1 cellular context compared by ENCODE assay signal in genomic region chr16:28538733-28539596, GRCh38.
TF ChIP-seq lines count a peak whose summit lies in the region.

NUPR1 (minus strand) TSS chr16:28538974; CDS start chr16:28538907, 67 bp downstream.

TF ChIP-seq in K562, 482 proteins besides CTCF, POLR2A, EP300 and RAD21 (continued from another document and continues in another):
- TF ChIP-seq NEUROD1 (IDR thresholded peaks at IDR 0.05; ENCODE audit: borderline replicate concordance, low read depth, low read length, partially characterized antibody): no peak
- TF ChIP-seq TFE3 (CRISPR knock-in tag; IDR thresholded peaks at IDR 0.05): no peak
- TF ChIP-seq TARDBP (IDR thresholded peaks at IDR 0.05): no peak
- no peak for TF ChIP-seq ZNF561 (CRISPR knock-in tag; conservative IDR thresholded peaks at IDR 0.05)
- no peak for TF ChIP-seq PHF21A (IDR thresholded peaks at IDR 0.05; ENCODE audit: borderline replicate concordance, low read depth)
- no peak for TF ChIP-seq CC2D1A (IDR thresholded peaks at IDR 0.05)
- TF ChIP-seq ZNF740 (CRISPR knock-in tag; IDR thresholded peaks at IDR 0.05): no peak
- TF ChIP-seq ZNF740 (tag; IDR thresholded peaks at IDR 0.05): peak in 1 of 2 experiments; percentile 86; a peak in 2 of 4 replicates
- TF ChIP-seq POLR2H (tag; IDR thresholded peaks at IDR 0.05; ENCODE audit: low read depth): peak; percentile 89
- peak; percentile 55; the same call in 1 of the 2 replicates for TF ChIP-seq CEBPG (CRISPR knock-in tag; IDR thresholded peaks at IDR 0.05)
- peak; percentile 94 to 97 for TF ChIP-seq CEBPG (tag; conservative IDR thresholded peaks at IDR 0.05 in 1 of 2, IDR thresholded peaks at IDR 0.05 in 1 of 2)
- no peak for TF ChIP-seq EWSR1 (IDR thresholded peaks at IDR 0.05; ENCODE audit: borderline replicate concordance, low read depth, partially characterized antibody)
- TF ChIP-seq SMAD3 (CRISPR knock-in tag; conservative IDR thresholded peaks at IDR 0.05): no peak
- TF ChIP-seq BRCA1 (IDR thresholded peaks at IDR 0.05): no peak
- TF ChIP-seq BRCA1 (CRISPR knock-in tag; IDR thresholded peaks at IDR 0.05): no peak
- no peak for TF ChIP-seq ZNF707 (CRISPR knock-in tag; conservative IDR thresholded peaks at IDR 0.05)
- no peak for TF ChIP-seq CHD7 (IDR thresholded peaks at IDR 0.05; ENCODE audit: low read depth, low read length)
- TF ChIP-seq HIVEP1 (CRISPR knock-in tag; IDR thresholded peaks at IDR 0.05): 0 out of 2 replicates have a peak, but pooled peaks have one; percentile 21
- TF ChIP-seq MECOM (CRISPR knock-in tag; IDR thresholded peaks at IDR 0.05): peak; percentile 76
- TF ChIP-seq CBFB (CRISPR knock-in tag; IDR thresholded peaks at IDR 0.05): no peak
- TF ChIP-seq ZNF282 (CRISPR knock-in tag; IDR thresholded peaks at IDR 0.05): no peak
- TF ChIP-seq PHF8 (IDR thresholded peaks at IDR 0.05; ENCODE audit: borderline replicate concordance, low read length): peak; percentile 22; the same call in 1 of the 2 replicates
- no peak for TF ChIP-seq ATF6 (CRISPR knock-in tag; IDR thresholded peaks at IDR 0.05)
- no peak for TF ChIP-seq CBX3 (IDR thresholded peaks at IDR 0.05; ENCODE audit: borderline replicate concordance in 1 of 2, low read length in 2 of 2)
- no peak for TF ChIP-seq ZNF24 (IDR thresholded peaks at IDR 0.05)
- no peak for TF ChIP-seq ZNF830 (CRISPR knock-in tag; IDR thresholded peaks at IDR 0.05)
- 0 out of 2 replicates have a peak, but pooled peaks have one; percentile 43 for TF ChIP-seq ZNF584 (CRISPR knock-in tag; IDR thresholded peaks at IDR 0.05; ENCODE audit: low read depth)
- TF ChIP-seq SMARCB1 (IDR thresholded peaks at IDR 0.05; ENCODE audit: insufficient read length, low read depth): no peak
- no peak for TF ChIP-seq MXD1 (CRISPR knock-in tag; IDR thresholded peaks at IDR 0.05; ENCODE audit: borderline replicate concordance, poor library complexity, severe bottlenecking)
- TF ChIP-seq DACH1 (IDR thresholded peaks at IDR 0.05; ENCODE audit: partially characterized antibody): no peak
- no peak for TF ChIP-seq ERF (CRISPR knock-in tag; IDR thresholded peaks at IDR 0.05)
- TF ChIP-seq ZNF143 (CRISPR knock-in tag; IDR thresholded peaks at IDR 0.05): no peak
- no peak for TF ChIP-seq BRF1 (IDR thresholded peaks at IDR 0.05; ENCODE audit: borderline replicate concordance, extremely low read depth, insufficient read length)
- TF ChIP-seq EGR1 (conservative IDR thresholded peaks at IDR 0.05): no peak
- no peak for TF ChIP-seq SUPT5H (IDR thresholded peaks at IDR 0.05)
- no peak for TF ChIP-seq SAFB2 (IDR thresholded peaks at IDR 0.05; ENCODE audit: borderline replicate concordance, low read depth, low read length, severe bottlenecking)
- TF ChIP-seq SOX6 (IDR thresholded peaks at IDR 0.05): no peak
- TF ChIP-seq MEIS2 (IDR thresholded peaks at IDR 0.05; ENCODE audit: partially characterized antibody): no peak
- peak; percentile 80 for TF ChIP-seq PTRF (tag; IDR thresholded peaks at IDR 0.05)
- no peak for TF ChIP-seq ZC3H11A (IDR thresholded peaks at IDR 0.05; ENCODE audit: low read depth, low read length)
- TF ChIP-seq FOXJ2 (tag; IDR thresholded peaks at IDR 0.05): peak; percentile 86; the same call in 1 of the 2 replicates
- no peak for TF ChIP-seq MIER1 (IDR thresholded peaks at IDR 0.05; ENCODE audit: low read depth)
- no peak for TF ChIP-seq NR2C1 (IDR thresholded peaks at IDR 0.05)
- peak; percentile 59; the same call in 1 of the 2 replicates for TF ChIP-seq NR2C1 (tag; IDR thresholded peaks at IDR 0.05)
- no peak for TF ChIP-seq ARID3B (CRISPR knock-in tag; IDR thresholded peaks at IDR 0.05; ENCODE audit: borderline replicate concordance)
- no peak for TF ChIP-seq MNT (conservative IDR thresholded peaks at IDR 0.05)
- TF ChIP-seq TFAM (CRISPR knock-in tag; conservative IDR thresholded peaks at IDR 0.05): no peak
- no peak for TF ChIP-seq ZNF699 (CRISPR knock-in tag; IDR thresholded peaks at IDR 0.05; ENCODE audit: insufficient replicate concordance)
